ENCODE assay signal across 1 cellular context in genomic region chr2:146730882-146731281, GRCh38.
TF ChIP-seq lines count a peak whose summit lies in the region.

No MANE protein-coding gene starts in this region.

TF ChIP-seq in IMR-90, 13 proteins besides CTCF, POLR2A, EP300 and RAD21:
- no peak for TF ChIP-seq MXI1 (IDR thresholded peaks at IDR 0.05; ENCODE audit: borderline replicate concordance, low read depth, low read length)
- no peak for TF ChIP-seq RFX5 (IDR thresholded peaks at IDR 0.05; ENCODE audit: low read depth, low read length)
- TF ChIP-seq SMC3 (IDR thresholded peaks at IDR 0.05; ENCODE audit: low read depth, low read length) = no peak
- no peak for TF ChIP-seq BHLHE40 (IDR thresholded peaks at IDR 0.05; ENCODE audit: low read depth, low read length)
- TF ChIP-seq CHD1 (IDR thresholded peaks at IDR 0.05; ENCODE audit: low read depth, low read length) = no peak
- no peak for TF ChIP-seq RCOR1 (IDR thresholded peaks at IDR 0.05; ENCODE audit: insufficient replicate concordance, low read length)
- TF ChIP-seq ELK1 (IDR thresholded peaks at IDR 0.05; ENCODE audit: borderline replicate concordance, low read depth, low read length) = no peak
